ENCODE assay signal across 8 cellular contexts in genomic region chr10:133688441-133688912, GRCh38.
DNase-seq lines count a peak whose midpoint lies in the region; ATAC-seq and TF ChIP-seq lines count a peak whose summit lies in the region.
"Not testable (repeated sequence)": the region's sequence is repeated elsewhere in the genome, so short reads cannot be mapped to it uniquely, and the experiment has no call there.

No MANE protein-coding gene starts in this region.

- not testable (repeated sequence) for H3K36me3 ChIP-seq in mucosa of descending colon (ENCODE audit: low read depth); thoracic aorta

- H3K4me1 ChIP-seq in mucosa of descending colon (ENCODE audit: low read depth); thoracic aorta (ENCODE audit: control insufficient read depth in 1 of 2, low read depth in 2 of 2): not testable (repeated sequence)

- DNase-seq in mucosa of descending colon; thoracic aorta (ENCODE audit: low spot score): not testable (repeated sequence)

- TF ChIP-seq CTCF in mucosa of descending colon (IDR thresholded peaks at IDR 0.05); thoracic aorta (IDR thresholded peaks at IDR 0.05): not testable (repeated sequence)

- not testable (repeated sequence) for H3K27ac ChIP-seq in thoracic aorta

- not testable (repeated sequence) for H3K9me3 ChIP-seq in mucosa of descending colon, thoracic aorta

- ATAC-seq in GM18868 (IDR thresholded peaks at IDR 0.05; ENCODE audit: unreplicated experiment) (peak; percentile 31), GM21576 (IDR thresholded peaks at IDR 0.05; ENCODE audit: unreplicated experiment) (peak; percentile 20), HG02798 (IDR thresholded peaks at IDR 0.05; ENCODE audit: poor library complexity, unreplicated experiment) (peak; percentile 31), HG03135 (IDR thresholded peaks at IDR 0.05; ENCODE audit: unreplicated experiment) (peak; percentile 19), SK-N-SH treated with all-trans-retinoic acid at 6 μM for 48 hours (peak; percentile 54), esophagus mucosa (peak; percentile 74), mucosa of descending colon (peak; percentile 49), thoracic aorta (ENCODE audit: insufficient number of reproducible peaks, low FRiP score, low read depth) (peak; percentile 52)

- intact Hi-C loops in mucosa of descending colon (cut with DNase I, micrococcal nuclease) = not testable (repeated sequence)

- H3K27me3 ChIP-seq in thoracic aorta (replicated peaks; ENCODE audit: insufficient read depth) = not testable (repeated sequence)

- H3K4me3 ChIP-seq in mucosa of descending colon, thoracic aorta: not testable (repeated sequence)

Comparison
In these comparisons a context has a peak if more than half of its experiments do, and no peak if none do; other contexts are left out.
1. ATAC-seq: peak in every context shown above with its lines; median percentile 74 in esophagus mucosa; 54 in SK-N-SH treated with all-trans-retinoic acid at 6 μM for 48 hours; 52 in thoracic aorta; 49 in mucosa of descending colon; 31 in GM18868; 31 in HG02798; 20 in GM21576; 19 in HG03135.